In the genomic region with DNA sequence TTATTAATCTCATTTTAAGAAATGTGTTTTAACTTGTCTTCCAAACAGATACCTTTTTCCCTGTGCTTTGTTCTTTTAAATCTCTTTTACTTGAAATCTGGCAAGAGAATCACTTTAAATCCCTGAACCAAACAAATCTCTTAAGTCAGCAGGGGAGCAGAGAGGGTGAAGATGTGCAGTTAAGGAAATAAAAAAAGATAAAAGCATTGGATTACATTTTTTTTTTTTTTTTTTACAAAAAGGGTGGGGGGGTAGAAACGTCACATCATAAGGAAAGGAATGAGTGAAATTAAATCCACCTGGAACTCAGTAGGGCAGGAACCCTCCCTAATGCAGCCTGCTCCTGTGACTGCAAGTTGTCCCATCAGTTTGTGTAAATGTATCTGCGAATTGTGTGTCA, we compare ENCODE assay signal across 1 cellular context.
TF ChIP-seq lines count a peak whose summit lies in the region.

No MANE protein-coding gene starts in this region.

TF ChIP-seq in HEK293, 187 proteins besides CTCF, POLR2A, EP300 and RAD21 (continued from another document):
- TF ChIP-seq, protein P1, sequence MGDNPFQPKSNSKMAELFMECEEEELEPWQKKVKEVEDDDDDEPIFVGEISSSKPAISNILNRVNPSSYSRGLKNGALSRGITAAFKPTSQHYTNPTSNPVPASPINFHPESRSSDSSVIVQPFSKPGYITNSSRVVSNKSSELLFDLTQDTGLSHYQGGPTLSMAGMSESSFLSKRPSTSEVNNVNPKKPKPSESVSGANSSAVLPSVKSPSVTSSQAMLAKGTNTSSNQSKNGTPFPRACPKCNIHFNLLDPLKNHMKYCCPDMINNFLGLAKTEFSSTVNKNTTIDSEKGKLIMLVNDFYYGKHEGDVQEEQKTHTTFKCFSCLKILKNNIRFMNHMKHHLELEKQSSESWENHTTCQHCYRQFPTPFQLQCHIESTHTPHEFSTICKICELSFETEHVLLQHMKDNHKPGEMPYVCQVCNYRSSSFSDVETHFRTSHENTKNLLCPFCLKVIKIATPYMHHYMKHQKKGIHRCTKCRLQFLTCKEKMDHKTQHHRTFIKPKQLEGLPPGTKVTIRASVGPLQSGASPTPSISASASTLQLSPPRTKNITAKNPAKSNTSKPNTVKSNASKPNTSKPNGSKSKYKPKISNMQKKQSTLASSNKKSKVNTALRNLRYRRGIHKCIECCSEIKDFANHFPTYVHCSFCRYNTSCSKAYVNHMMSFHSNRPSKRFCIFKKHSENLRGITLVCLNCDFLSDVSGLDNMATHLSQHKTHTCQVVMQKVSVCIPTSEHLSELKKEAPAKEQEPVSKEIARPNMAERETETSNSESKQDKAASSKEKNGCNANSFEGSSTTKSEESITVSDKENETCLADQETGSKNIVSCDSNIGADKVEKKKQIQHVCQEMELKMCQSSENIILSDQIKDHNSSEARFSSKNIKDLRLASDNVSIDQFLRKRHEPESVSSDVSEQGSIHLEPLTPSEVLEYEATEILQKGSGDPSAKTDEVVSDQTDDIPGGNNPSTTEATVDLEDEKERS (tag by site-specific recombination; IDR thresholded peaks at IDR 0.05) = no peak
- no peak for TF ChIP-seq KLF10 (tag by site-specific recombination; IDR thresholded peaks at IDR 0.05)
- TF ChIP-seq ZNF169 (tag by site-specific recombination; IDR thresholded peaks at IDR 0.05) = no peak
